16 cellular contexts compared by ENCODE assay signal in genomic region chr3:16536344-16536663, GRCh38. TPM values are rescaled to one million over a fixed set of nuclear protein-coding genes. Genes with fewer than 3 reads are reported as not detected.
DNase-seq lines count a peak whose midpoint lies in the region; ATAC-seq and TF ChIP-seq lines count a peak whose summit lies in the region.
"Had no signal": no experiment of that assay in that cellular context is flagged by ENCODE, and none has a peak within 500 bp of the region (broad histone marks: within the 10 kb centered on the region; RNA-seq: fewer than 3 reads in every experiment).

No MANE protein-coding gene starts in this region.

- H2AFZ ChIP-seq in H9 (ENCODE audit: low read length) = no peak overlapping the region

- H3K27ac ChIP-seq in H9 (ENCODE audit: insufficient read length, low read depth, low read length) (peak overlapping the region; percentile 2), thoracic aorta (no peak overlapping the region), brain microvascular endothelial cell (no peak overlapping the region)
- H3K27ac ChIP-seq: BLaER1 treated with 17β-estradiol and CSF1 and Interleukin-3, amounts not matched to agents 10 nM and 100 nM had no signal

- WGBS in H9 (ENCODE audit: extremely low coverage, insufficient read length, low lambda C conversion rate) = no CpG with 5 or more reads among the region's 4 CpGs

- no peaks in the 10 kb centered on the region for H3K9me3 Mint-ChIP-seq in H9
- peaks cover 3% of the 10 kb centered on the region; the same call in 1 of the 2 replicates for H3K9me3 Mint-ChIP-seq in WTC11
- H3K9me3 Mint-ChIP-seq in nephron = no peaks in the 10 kb centered on the region

- H3K79me2 ChIP-seq in H9 (ENCODE audit: insufficient read depth, low read length) = no peaks in the 10 kb centered on the region

- no peak overlapping the region for H2BK20ac ChIP-seq in H9 (ENCODE audit: low read depth, low read length, poor library complexity, severe bottlenecking)

- no peak overlapping the region for H4K91ac ChIP-seq in H9 (ENCODE audit: insufficient read length, low read depth, low read length)

- no peaks in the 10 kb centered on the region for H3K79me1 ChIP-seq in H9 (ENCODE audit: insufficient read depth, low read depth, low read length, poor library complexity, severe bottlenecking)

- H3K4me3 Mint-ChIP-seq in H9 (peak overlapping the region in 1 of 2 experiments; percentile 64; a peak in 3 of 5 replicates), WTC11 (peak overlapping the region; percentile 11; the same call in 1 of the 2 replicates), nephron (no peak overlapping the region)

- H3K27me3 Mint-ChIP-seq in H9 (ENCODE audit: low read depth) = peaks cover 6% of the 10 kb centered on the region; the same call in 1 of the 2 replicates
- H3K27me3 Mint-ChIP-seq in WTC11 (ENCODE audit: low read depth) = no peaks in the 10 kb centered on the region
- H3K27me3 Mint-ChIP-seq in nephron (ENCODE audit: low read depth) = peaks cover 2% of the 10 kb centered on the region

- no peak overlapping the region for H4K8ac ChIP-seq in H9 (replicated peaks; ENCODE audit: insufficient read length, low read depth, low read length)

- CTCF ChIA-PET in WTC11 (lab: Charles Lee) = interaction anchor here (0.9 to 2.2 kb wide), 4 partner anchors 14 to 246 kb away, joined by 3 to 11 read pairs (median 6); no protein-coding TSS in a partner anchor

- H2BK5ac ChIP-seq in H9 (ENCODE audit: insufficient read length, low read length) = no peak overlapping the region

- H3K36me3 ChIP-seq in thoracic aorta (no peaks in the 10 kb centered on the region), brain microvascular endothelial cell (replicated peaks) (no peaks in the 10 kb centered on the region)
- H3K36me3 ChIP-seq: BLaER1 treated with 17β-estradiol and CSF1 and Interleukin-3, amounts not matched to agents 10 nM and 100 nM; HAP-1; MG63 had no signal

- POLR2A ChIA-PET in WTC11 (lab: Charles Lee) = no interaction called here

- no peak for ATAC-seq in WTC11
- no peak for ATAC-seq in thoracic aorta (ENCODE audit: insufficient number of reproducible peaks, low FRiP score, low read depth)
- no peak for ATAC-seq in HG03521 (IDR thresholded peaks at IDR 0.05; ENCODE audit: unreplicated experiment)
- no peak for ATAC-seq in GM21786 (IDR thresholded peaks at IDR 0.05; ENCODE audit: unreplicated experiment)
- ATAC-seq: Panc1, Right ventricle myocardium inferior had no signal

- no peak overlapping the region for H3K23ac ChIP-seq in H9 (ENCODE audit: insufficient read length, low read depth, low read length)

- H2BK120ac ChIP-seq in H9 (ENCODE audit: low read depth, low read length, poor library complexity, severe bottlenecking) = no peak overlapping the region

- H3K4me3 ChIP-seq in thoracic aorta (peak overlapping the region; percentile 57), brain microvascular endothelial cell (ENCODE audit: low read depth, low read length) (no peak overlapping the region)
- H3K4me3 ChIP-seq: BLaER1 treated with 17β-estradiol and CSF1 and Interleukin-3, amounts not matched to agents 10 nM and 100 nM; HAP-1; MG63 had no signal

- no peak overlapping the region for H3K18ac ChIP-seq in H9 (ENCODE audit: insufficient read length, low read depth, low read length)

- H3K27me3 ChIP-seq in H9 (ENCODE audit: insufficient read depth, low read length) = peaks cover 2% of the 10 kb centered on the region; the same call in 1 of the 2 replicates
- no peaks in the 10 kb centered on the region for H3K27me3 ChIP-seq in thoracic aorta (replicated peaks; ENCODE audit: insufficient read depth)
- no peaks in the 10 kb centered on the region for H3K27me3 ChIP-seq in brain microvascular endothelial cell (replicated peaks)
- H3K27me3 ChIP-seq: BLaER1 treated with 17β-estradiol and CSF1 and Interleukin-3, amounts not matched to agents 10 nM and 100 nM; MG63 had no signal

- H3K4me1 ChIP-seq in H9 (ENCODE audit: insufficient read depth, low read length) (peaks cover 11% of the 10 kb centered on the region; the same call in 1 of the 2 replicates), thoracic aorta (ENCODE audit: control insufficient read depth in 1 of 2, low read depth in 2 of 2) (no peaks in the 10 kb centered on the region)

- no peak for TF ChIP-seq CTCF in H9 (conservative IDR thresholded peaks at IDR 0.05)
- no peak for TF ChIP-seq CTCF in WTC11 (IDR thresholded peaks at IDR 0.05)
- no peak for TF ChIP-seq CTCF in nephron (IDR thresholded peaks at IDR 0.05; ENCODE audit: unreplicated experiment in 3 of 3)
- TF ChIP-seq CTCF in thoracic aorta (IDR thresholded peaks at IDR 0.05) = no peak
- no peak for TF ChIP-seq CTCF in brain microvascular endothelial cell (IDR thresholded peaks at IDR 0.05; ENCODE audit: low read depth, low read length, missing control alignments)

- peak overlapping the region in 2 of 3 experiments; percentile 82 to 97; a peak in 5 of 7 replicates for H3K27ac Mint-ChIP-seq in H9
- peak overlapping the region; percentile 96 for H3K27ac Mint-ChIP-seq in WTC11
- peak overlapping the region; percentile 12 to 83 (median 68) for H3K27ac Mint-ChIP-seq in nephron

- H3K56ac ChIP-seq in H9 (ENCODE audit: insufficient read length, low read depth, low read length) = no peak overlapping the region

- H3K4me2 ChIP-seq in H9 (ENCODE audit: insufficient read depth, insufficient read length, low read length) = no peak overlapping the region
- H3K4me2 ChIP-seq: BLaER1 treated with 17β-estradiol and CSF1 and Interleukin-3, amounts not matched to agents 10 nM and 100 nM had no signal

- H3K36me3 Mint-ChIP-seq in H9 (ENCODE audit: insufficient read depth in 1 of 3, low read depth in 3 of 3) = no peaks in the 10 kb centered on the region; a peak in 1 of 7 replicates
- H3K36me3 Mint-ChIP-seq in WTC11 = no peaks in the 10 kb centered on the region
- no peaks in the 10 kb centered on the region for H3K36me3 Mint-ChIP-seq in nephron (ENCODE audit: low read depth)

- no peak overlapping the region for H3K14ac ChIP-seq in H9 (ENCODE audit: insufficient read depth, low read length)

- H4K20me1 ChIP-seq in H9 (ENCODE audit: control insufficient read depth, insufficient read depth, insufficient read length) = no peaks in the 10 kb centered on the region
- H4K20me1 ChIP-seq: BLaER1 treated with 17β-estradiol and CSF1 and Interleukin-3, amounts not matched to agents 10 nM and 100 nM had no signal

- H2BK12ac ChIP-seq in H9 (ENCODE audit: insufficient read length, low read depth, low read length) = no peak overlapping the region

- H3K9me3 ChIP-seq in H9 (ENCODE audit: control insufficient read depth, low read depth, low read length) (no peaks in the 10 kb centered on the region), thoracic aorta (no peaks in the 10 kb centered on the region)
- H3K9me3 ChIP-seq: BLaER1 treated with 17β-estradiol and CSF1 and Interleukin-3, amounts not matched to agents 10 nM and 100 nM; HAP-1; MG63 had no signal

- H2BK15ac ChIP-seq in H9 (ENCODE audit: low read depth, low read length) = no peak overlapping the region

- no peaks in the 10 kb centered on the region for H3K23me2 ChIP-seq in H9 (ENCODE audit: insufficient read length, low read depth, low read length, poor library complexity, severe bottlenecking)

- no peak overlapping the region for H4K5ac ChIP-seq in H9 (ENCODE audit: insufficient read length, low read depth, low read length)

- H3K4me1 Mint-ChIP-seq in H9 (peaks cover 32 to 37% of the 10 kb centered on the region in 2 experiments), WTC11 (peaks cover 41% of the 10 kb centered on the region), nephron (peaks cover 42% of the 10 kb centered on the region)

- in situ Hi-C loops in brain microvascular endothelial cell (cut with HindIII; ENCODE audit: low pct_ligation_motif_present, low sequenced_read_pairs) = no loop called here

- no peak overlapping the region for H3K9ac ChIP-seq in H9 (ENCODE audit: extremely low read depth, insufficient read length, low read length)
- H3K9ac ChIP-seq: BLaER1 treated with 17β-estradiol and CSF1 and Interleukin-3, amounts not matched to agents 10 nM and 100 nM had no signal

- H2AK5ac ChIP-seq in H9 (ENCODE audit: insufficient read length, low read length) = no peak overlapping the region

- no peak overlapping the region for H3K4ac ChIP-seq in H9 (ENCODE audit: low read depth, low read length)

- DNase-seq in H9 (no peak), WTC11 (ENCODE audit: low spot score) (no peak), thoracic aorta (ENCODE audit: low spot score) (no peak), brain microvascular endothelial cell (no peak)
- DNase-seq: EL, NCI-H1930, NCI-H2171, NCI-H774 had no signal

- H3T11ph ChIP-seq in H9 (ENCODE audit: low read length) = no peak overlapping the region

TF ChIP-seq in WTC11, 78 proteins besides CTCF, POLR2A, EP300 and RAD21 (continues in another document):
- no peak for TF ChIP-seq NR1H2 (CRISPR knock-in tag; IDR thresholded peaks at IDR 0.05)
- TF ChIP-seq ATF1 (CRISPR knock-in tag; IDR thresholded peaks at IDR 0.05) = no peak
- no peak for TF ChIP-seq MXD4 (CRISPR knock-in tag; IDR thresholded peaks at IDR 0.05; ENCODE audit: borderline replicate concordance)

RNA-seq across cellular contexts. Expression of gene RFTN1, which starts 22.8 kb away (rescaled TPM):
- total RNA-seq in H9 (2021) (2.2 and 2.5 TPM in 2 replicates), WTC11 (2021) (2.7 to 3.8 TPM (median 3.2 TPM) in 3 replicates), thoracic aorta (100 to 1,000 TPM in 1 of 2 donors, 10 to 100 TPM in 1; 69.7 to 108 TPM)

Comparison
In these comparisons a context has a peak if more than half of its experiments do, and no peak if none do; other contexts are left out.
1. RNA of gene RFTN1, which starts 22.8 kb away (total RNA-seq): 69.7 to 108 TPM in thoracic aorta; 2.7 to 3.8 TPM in WTC11 and 2.2 to 2.5 TPM in H9; every median in the first group is over 10 times any median in the second.
2. Peak in every context shown above with its lines, with median percentiles within 50 percentile points of each other: H3K27ac Mint-ChIP-seq.